In the genomic region with DNA sequence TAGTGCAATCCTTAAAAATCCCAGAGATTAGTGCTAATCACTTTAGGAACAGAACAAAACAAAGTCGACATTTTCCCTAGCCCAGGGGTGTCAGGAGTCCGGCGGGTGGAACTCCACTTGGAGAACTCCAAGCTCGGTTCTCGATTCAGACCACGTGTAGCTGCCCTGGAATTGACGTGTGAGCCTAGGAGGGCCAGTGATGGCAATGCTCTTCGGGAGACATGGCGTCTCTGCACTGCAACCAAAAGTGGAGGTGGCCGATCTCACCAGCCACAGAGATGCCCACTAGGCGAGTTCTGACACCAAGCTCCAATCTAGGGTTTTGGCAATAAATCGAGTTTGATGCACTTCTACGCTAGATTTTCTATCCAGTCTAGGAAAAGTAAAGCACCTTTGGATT, we compare ENCODE assay signal across 22 cellular contexts.
"Had no signal": no experiment of that assay in that cellular context is flagged by ENCODE, and none has a peak within 500 bp of the region (broad histone marks: within the 10 kb centered on the region; RNA-seq: fewer than 3 reads in every experiment).

No MANE protein-coding gene starts in this region.

- H3K4me3 ChIP-seq: ascending aorta, body of pancreas had no signal

- DNase-seq: activated CD4-positive, alpha-beta memory T cell treated with anti-CD3 and anti-CD28 coated beads, Interleukin-2, amount 10 ng/mL, durations not matched to agents 7 days and 5 days; activated CD4-positive, alpha-beta T cell treated with anti-CD3 and anti-CD28 coated beads for 36 hours; activated CD4-positive, alpha-beta T cell treated with anti-CD3 and anti-CD28 coated beads, Interleukin-2, amount 50 U/mL, for 1 hour; activated T-cell treated with anti-CD3 and anti-CD28 coated beads for 4 hours; body of pancreas; central memory CD4-positive, alpha-beta T cell; Kasumi-1; KBM-7; NCI-H1048; NCI-H146; NCI-H187 treated with DMSO at 0.1 percent for 48 hours; NCI-H2081 treated with DMSO at 0.1 percent for 48 hours; NCI-H2227 treated with DMSO at 0.1 percent for 48 hours; NCI-H446 treated with DMSO at 0.1 percent for 48 hours; NCI-H524 treated with DMSO at 0.1 percent for 48 hours; NCI-H748 treated with DMSO at 0.1 percent for 48 hours; SK-N-SH; T-helper 1 cell; WERI-Rb-1 had no signal

- H3K4me1 Mint-ChIP-seq: activated naive CD4-positive, alpha-beta T cell treated with anti-CD3 and anti-CD28 coated beads, Interleukin-2, amount 50 U/mL, for 24 hours had no signal

- H3K27ac ChIP-seq: ascending aorta, body of pancreas, WERI-Rb-1 had no signal

- H3K9me3 Mint-ChIP-seq: activated CD4-positive, alpha-beta memory T cell treated with anti-CD3 and anti-CD28 coated beads, Interleukin-2, amount 10 ng/mL, durations not matched to agents 7 days and 5 days; activated naive CD4-positive, alpha-beta T cell treated with anti-CD3 and anti-CD28 coated beads, Interleukin-2, amount 50 U/mL, for 24 hours had no signal

- ATAC-seq: activated CD4-positive, alpha-beta T cell treated with anti-CD3 and anti-CD28 coated beads for 36 hours; body of pancreas had no signal

- H3K27me3 Mint-ChIP-seq: activated CD4-positive, alpha-beta memory T cell treated with anti-CD3 and anti-CD28 coated beads, Interleukin-2, amount 10 ng/mL, durations not matched to agents 7 days and 5 days; activated CD4-positive, alpha-beta T cell treated with anti-CD3 and anti-CD28 coated beads for 36 hours; activated naive CD4-positive, alpha-beta T cell treated with anti-CD3 and anti-CD28 coated beads, Interleukin-2, amount 50 U/mL, for 24 hours had no signal

- H3K4me1 ChIP-seq: ascending aorta, body of pancreas had no signal

- H3K4me3 Mint-ChIP-seq: activated CD4-positive, alpha-beta memory T cell treated with anti-CD3 and anti-CD28 coated beads, Interleukin-2, amount 10 ng/mL, durations not matched to agents 7 days and 5 days; activated CD4-positive, alpha-beta T cell treated with anti-CD3 and anti-CD28 coated beads for 36 hours; activated naive CD4-positive, alpha-beta T cell treated with anti-CD3 and anti-CD28 coated beads, Interleukin-2, amount 50 U/mL, for 24 hours had no signal

- H3K27ac Mint-ChIP-seq: activated CD4-positive, alpha-beta memory T cell treated with anti-CD3 and anti-CD28 coated beads, Interleukin-2, amount 10 ng/mL, durations not matched to agents 7 days and 5 days; activated CD4-positive, alpha-beta T cell treated with anti-CD3 and anti-CD28 coated beads for 36 hours had no signal

- FAIRE-seq: bronchial epithelial cell had no signal

- H3K9ac ChIP-seq: SK-N-SH had no signal

- H3K9me3 ChIP-seq: ascending aorta, body of pancreas, SK-N-SH had no signal
